ENCODE assay signal across 24 cellular contexts in the genomic region with DNA sequence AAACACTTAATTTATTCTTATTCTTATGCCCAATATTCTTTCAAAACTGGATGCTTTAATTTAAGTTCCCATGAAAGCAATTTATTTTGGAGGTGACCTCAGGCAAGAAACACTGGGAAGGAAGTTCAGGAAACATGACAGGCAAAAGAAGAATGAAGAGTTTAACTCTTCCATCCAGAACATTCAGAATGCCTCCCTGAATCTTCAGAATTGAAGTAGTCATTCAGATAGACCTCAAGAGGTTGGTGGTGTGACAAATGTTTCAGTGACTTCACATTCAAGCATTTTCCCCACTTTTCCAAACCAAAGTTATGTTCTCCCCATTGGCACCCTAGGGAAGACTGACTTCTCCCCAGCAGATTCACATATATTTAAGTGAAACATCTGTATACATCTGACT.
"Had no signal": no experiment of that assay in that cellular context is flagged by ENCODE, and none has a peak within 500 bp of the region (broad histone marks: within the 10 kb centered on the region; RNA-seq: fewer than 3 reads in every experiment).

No MANE protein-coding gene starts in this region.

- H3K4me1 Mint-ChIP-seq: activated B cell treated with CpG ODN at 0.5 μM for 24 hours; activated CD4-positive, alpha-beta T cell treated with anti-CD3 and anti-CD28 coated beads, Interleukin-2, amount 10 ng/mL, durations not matched to agents 24 days and 14 days; activated CD8-positive, alpha-beta memory T cell treated with anti-CD3 and anti-CD28 coated beads, Interleukin-2, amount 10 ng/mL, durations not matched to agents 7 days and 5 days; activated naive CD8-positive, alpha-beta T cell treated with anti-CD3 and anti-CD28 coated beads, Interleukin-2, amount 50 U/mL, for 24 hours; brain; central memory CD8-positive, alpha-beta T cell; T-helper 17 cell had no signal

- H3K27me3 ChIP-seq: SJSA1 had no signal

- H3K4me3 Mint-ChIP-seq: activated B cell treated with CpG ODN at 0.5 μM for 24 hours; activated CD4-positive, alpha-beta T cell treated with anti-CD3 and anti-CD28 coated beads, Interleukin-2, amount 10 ng/mL, durations not matched to agents 24 days and 14 days; activated CD8-positive, alpha-beta memory T cell treated with anti-CD3 and anti-CD28 coated beads, Interleukin-2, amount 10 ng/mL, durations not matched to agents 7 days and 5 days; activated naive CD8-positive, alpha-beta T cell treated with anti-CD3 and anti-CD28 coated beads, Interleukin-2, amount 50 U/mL, for 24 hours; activated T-cell treated with anti-CD3 and anti-CD28 coated beads, Interleukin-2, amount 50 U/mL, for 24 hours; activated T-helper 1 cell treated with anti-CD3 and anti-CD28 coated beads, Interleukin-12 subunit alpha, Interleukin-12 subunit beta, Interleukin-2, Interleukin-4 antibody, amounts not matched to agents 30 ng/mL and 10 ng/mL and 1 ng/mL, durations not matched to agents 14 hours and 24 hours and 36 hours; brain; central memory CD8-positive, alpha-beta T cell; T-helper 17 cell had no signal

- H3K9me3 Mint-ChIP-seq: activated naive CD8-positive, alpha-beta T cell treated with anti-CD3 and anti-CD28 coated beads, Interleukin-2, amount 50 U/mL, for 24 hours; activated T-helper 1 cell treated with anti-CD3 and anti-CD28 coated beads, Interleukin-12 subunit alpha, Interleukin-12 subunit beta, Interleukin-2, Interleukin-4 antibody, amounts not matched to agents 30 ng/mL and 10 ng/mL and 1 ng/mL, durations not matched to agents 14 hours and 24 hours and 36 hours; central memory CD8-positive, alpha-beta T cell had no signal

- H3K27ac Mint-ChIP-seq: activated B cell treated with CpG ODN at 0.5 μM for 24 hours; activated CD4-positive, alpha-beta T cell treated with anti-CD3 and anti-CD28 coated beads, Interleukin-2, amount 10 ng/mL, durations not matched to agents 24 days and 14 days; activated CD8-positive, alpha-beta memory T cell treated with anti-CD3 and anti-CD28 coated beads, Interleukin-2, amount 10 ng/mL, durations not matched to agents 7 days and 5 days; activated naive CD4-positive, alpha-beta T cell treated with anti-CD3 and anti-CD28 coated beads, Interleukin-2, amount 50 U/mL, for 72 hours; activated naive CD8-positive, alpha-beta T cell treated with anti-CD3 and anti-CD28 coated beads, Interleukin-2, amount 50 U/mL, for 24 hours; activated T-cell treated with anti-CD3 and anti-CD28 coated beads, Interleukin-2, amount 50 U/mL, for 24 hours; activated T-helper 1 cell treated with anti-CD3 and anti-CD28 coated beads, Interleukin-12 subunit alpha, Interleukin-12 subunit beta, Interleukin-2, Interleukin-4 antibody, amounts not matched to agents 30 ng/mL and 10 ng/mL and 1 ng/mL, durations not matched to agents 14 hours and 24 hours and 36 hours; brain; T-helper 17 cell had no signal

- H3K27me3 Mint-ChIP-seq: activated B cell treated with CpG ODN at 0.5 μM for 24 hours; activated CD4-positive, alpha-beta T cell treated with anti-CD3 and anti-CD28 coated beads, Interleukin-2, amount 10 ng/mL, durations not matched to agents 24 days and 14 days; activated CD8-positive, alpha-beta memory T cell treated with anti-CD3 and anti-CD28 coated beads, Interleukin-2, amount 10 ng/mL, durations not matched to agents 7 days and 5 days; activated naive CD8-positive, alpha-beta T cell treated with anti-CD3 and anti-CD28 coated beads, Interleukin-2, amount 50 U/mL, for 24 hours; activated T-cell treated with anti-CD3 and anti-CD28 coated beads, Interleukin-2, amount 50 U/mL, for 24 hours; brain; central memory CD8-positive, alpha-beta T cell; T-helper 17 cell had no signal

- H3K27ac ChIP-seq: SJSA1 had no signal

- DNase-seq: activated B cell treated with CpG ODN at 0.5 μM for 24 hours; activated CD4-positive, alpha-beta T cell treated with anti-CD3 and anti-CD28 coated beads for 1 hour; activated CD4-positive, alpha-beta T cell treated with anti-CD3 and anti-CD28 coated beads, Interleukin-2, amount 10 ng/mL, durations not matched to agents 24 days and 14 days; activated CD4-positive, alpha-beta T cell treated with anti-CD3 and anti-CD28 coated beads, Interleukin-2, amount 50 U/mL, for 48 hours; activated CD8-positive, alpha-beta memory T cell treated with anti-CD3 and anti-CD28 coated beads, Interleukin-2, amount 10 ng/mL, durations not matched to agents 7 days and 5 days; activated effector memory CD4-positive, alpha-beta T cell treated with Interleukin-2 at 50 U/mL for 16 hours; activated naive CD4-positive, alpha-beta T cell; activated naive CD8-positive, alpha-beta T cell treated with anti-CD3 and anti-CD28 coated beads, Interleukin-2, amount 50 U/mL, for 24 hours; activated T-cell treated with anti-CD3 and anti-CD28 coated beads, Interleukin-2, amount 50 U/mL, for 24 hours; amniotic stem cell; NCI-H1105 treated with DMSO at 0.1 percent for 48 hours; NCI-H1436 treated with DMSO at 0.1 percent for 48 hours; NCI-H187; NCI-H2081; NCI-H524; PC-3; SHP77; T-helper 17 cell; T-helper 9 cell had no signal

- H3K9me3 ChIP-seq: SJSA1 had no signal

- H3K4me3 ChIP-seq: SJSA1 had no signal

- H3K36me3 Mint-ChIP-seq: activated CD8-positive, alpha-beta memory T cell treated with anti-CD3 and anti-CD28 coated beads, Interleukin-2, amount 10 ng/mL, durations not matched to agents 7 days and 5 days; brain had no signal

- H3K36me3 ChIP-seq: SJSA1 had no signal

- H3K4me1 ChIP-seq: SJSA1 had no signal

- ATAC-seq: activated CD8-positive, alpha-beta memory T cell treated with anti-CD3 and anti-CD28 coated beads, Interleukin-2, amount 10 ng/mL, durations not matched to agents 7 days and 5 days; activated naive CD4-positive, alpha-beta T cell treated with anti-CD3 and anti-CD28 coated beads, Interleukin-2, amount 50 U/mL, for 72 hours; activated naive CD8-positive, alpha-beta T cell treated with anti-CD3 and anti-CD28 coated beads, Interleukin-2, amount 50 U/mL, for 24 hours; PC-3; T-helper 17 cell had no signal
